Comparison of ENCODE assay signal across 13 cellular contexts in the genomic region with DNA sequence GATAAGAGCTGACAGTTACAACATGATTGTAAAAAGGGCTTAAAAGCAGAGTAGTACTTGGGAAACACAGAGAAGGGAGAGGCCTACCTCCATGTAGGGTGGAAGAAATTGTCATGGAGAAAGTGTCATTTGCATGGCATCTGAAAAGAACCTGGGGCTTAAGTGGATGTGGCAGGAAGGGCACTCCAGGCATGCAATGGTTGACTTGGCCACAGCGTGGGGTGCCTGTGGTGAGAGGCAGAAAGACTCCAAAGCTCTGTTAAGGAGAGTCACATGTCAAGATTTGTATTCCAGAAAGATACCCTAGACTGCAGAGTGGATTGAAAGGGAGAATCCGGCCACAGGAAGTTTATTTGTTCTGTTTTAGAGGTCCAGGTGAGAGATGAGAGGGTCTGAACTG. TPM values are rescaled to one million over a fixed set of nuclear protein-coding genes. Genes with fewer than 3 reads are reported as not detected.
A peak's percentile ranks its signal among the peaks of the same experiment; 100 is the strongest.
DNase-seq lines count a peak whose midpoint lies in the region; ATAC-seq and TF ChIP-seq lines count a peak whose summit lies in the region.
"Had no signal": no experiment of that assay in that cellular context is flagged by ENCODE, and none has a peak within 500 bp of the region (broad histone marks: within the 10 kb centered on the region; RNA-seq: fewer than 3 reads in every experiment).

No MANE protein-coding gene starts in this region.

- H3K4me2 ChIP-seq in Karpas-422 (ENCODE audit: low read depth, low read length, poor library complexity, severe bottlenecking), result peak overlapping the region; percentile 89
- H3K4me2 ChIP-seq in mammary epithelial cell (ENCODE audit: insufficient read depth, low read depth, low read length), result peak overlapping the region; percentile 4

- dilution Hi-C loops in mammary epithelial cell (cut with HindIII; ENCODE audit: low sequenced_read_pairs), result no loop called here

- intact Hi-C loops in mammary epithelial cell (cut with micrococcal nuclease) (no loop called here), lower lobe of right lung (cut with DNase I) (no loop called here)

- ATAC-seq in lower lobe of right lung (no peak), esophagus mucosa (no peak)
- ATAC-seq in activated T-cell treated with anti-CD3 and anti-CD28 coated beads, Interleukin-2, amount 50 U/mL, for 72 hours (replicated peaks in 1 of 2), result no peak
- ATAC-seq: left cardiac atrium had no signal

- peaks cover 24% of the 10 kb centered on the region for H3K36me3 ChIP-seq in Karpas-422 (ENCODE audit: insufficient read depth, low read length)
- no peaks in the 10 kb centered on the region for H3K36me3 ChIP-seq in mammary epithelial cell (ENCODE audit: insufficient read depth, low read length)
- no peaks in the 10 kb centered on the region for H3K36me3 ChIP-seq in lower lobe of right lung
- H3K36me3 ChIP-seq in BE2C, result no peaks in the 10 kb centered on the region
- H3K36me3 ChIP-seq: ovary had no signal

- H3K9me3 ChIP-seq in Karpas-422 (ENCODE audit: low read length), result no peaks in the 10 kb centered on the region
- no peaks in the 10 kb centered on the region for H3K9me3 ChIP-seq in mammary epithelial cell (replicated peaks; ENCODE audit: insufficient read depth, low read length)
- H3K9me3 ChIP-seq in lower lobe of right lung, result no peaks in the 10 kb centered on the region
- H3K9me3 ChIP-seq in BE2C, result no peaks in the 10 kb centered on the region
- H3K9me3 ChIP-seq: ovary had no signal

- H3K36me3 Mint-ChIP-seq in activated T-cell treated with anti-CD3 and anti-CD28 coated beads, Interleukin-2, amount 50 U/mL, for 72 hours (ENCODE audit: insufficient read depth in 2 of 2), result peaks cover 2 to 4% of the 10 kb centered on the region in 2 donors
- H3K36me3 Mint-ChIP-seq: CD4-positive, CD25-positive, alpha-beta regulatory T cell had no signal

- H3K4me3 Mint-ChIP-seq in activated T-cell treated with anti-CD3 and anti-CD28 coated beads, Interleukin-2, amount 50 U/mL, for 72 hours, result no peak overlapping the region

- TF ChIP-seq CTCF in mammary epithelial cell (conservative IDR thresholded peaks at IDR 0.05 in 1 of 2, IDR thresholded peaks at IDR 0.05 in 1 of 2; ENCODE audit: extremely low read depth in 1 of 2, insufficient read depth in 1 of 2, low read depth in 1 of 2, low read length in 2 of 2) (no peak), lower lobe of right lung (IDR thresholded peaks at IDR 0.05) (no peak), BE2C (IDR thresholded peaks at IDR 0.05; ENCODE audit: low read depth, low read length) (no peak)

- H3K27ac ChIP-seq in Karpas-422 (ENCODE audit: low read length), result no peak overlapping the region
- no peak overlapping the region for H3K27ac ChIP-seq in mammary epithelial cell (ENCODE audit: insufficient read depth, low read depth, low read length)
- no peak overlapping the region for H3K27ac ChIP-seq in lower lobe of right lung
- H3K27ac ChIP-seq: ovary had no signal

- no peaks in the 10 kb centered on the region for H3K27me3 Mint-ChIP-seq in activated T-cell treated with anti-CD3 and anti-CD28 coated beads, Interleukin-2, amount 50 U/mL, for 72 hours (ENCODE audit: low read depth)
- H3K27me3 Mint-ChIP-seq: CD4-positive, CD25-positive, alpha-beta regulatory T cell had no signal

- 0% methylated on average over 1 of the region's 2 CpGs for WGBS in mammary epithelial cell (ENCODE audit: low coverage, missing lambda C conversion rate)

- H3K4me1 ChIP-seq in Karpas-422 (ENCODE audit: low read length) (peaks cover 37% of the 10 kb centered on the region), mammary epithelial cell (ENCODE audit: insufficient read depth, low read length) (peaks cover 4% of the 10 kb centered on the region), lower lobe of right lung (peaks cover 23% of the 10 kb centered on the region), BE2C (no peaks in the 10 kb centered on the region)

- no peaks in the 10 kb centered on the region for H3K9me3 Mint-ChIP-seq in activated T-cell treated with anti-CD3 and anti-CD28 coated beads, Interleukin-2, amount 50 U/mL, for 72 hours
- H3K9me3 Mint-ChIP-seq: CD4-positive, CD25-positive, alpha-beta regulatory T cell had no signal

- H4K20me1 ChIP-seq in Karpas-422 (ENCODE audit: insufficient read depth, low read depth, low read length), result no peaks in the 10 kb centered on the region
- no peaks in the 10 kb centered on the region for H4K20me1 ChIP-seq in mammary epithelial cell (ENCODE audit: insufficient read depth, low read length)

- H3K27me3 ChIP-seq in Karpas-422 (ENCODE audit: low read length) (no peaks in the 10 kb centered on the region), mammary epithelial cell (ENCODE audit: insufficient read depth, low read length) (no peaks in the 10 kb centered on the region), lower lobe of right lung (ENCODE audit: low read depth) (no peaks in the 10 kb centered on the region), BE2C (no peaks in the 10 kb centered on the region)
- H3K27me3 ChIP-seq: ovary had no signal

- no peak overlapping the region for H2AFZ ChIP-seq in Karpas-422 (ENCODE audit: low read length)
- peak overlapping the region; percentile 41 for H2AFZ ChIP-seq in mammary epithelial cell (ENCODE audit: low read depth, low read length)

- H3K27ac Mint-ChIP-seq in activated T-cell treated with anti-CD3 and anti-CD28 coated beads, Interleukin-2, amount 50 U/mL, for 72 hours, result no peak overlapping the region
- H3K27ac Mint-ChIP-seq: CD4-positive, CD25-positive, alpha-beta regulatory T cell had no signal

- no peaks in the 10 kb centered on the region for H3K9me2 ChIP-seq in Karpas-422 (replicated peaks; ENCODE audit: insufficient read depth, low read length)

- no TSS peak for BruUV-seq in mammary epithelial cell (replicated peaks; lab: Mats Ljungman, UMichigan)

- H3K79me2 ChIP-seq in Karpas-422 (ENCODE audit: low read length) (peaks cover 98% of the 10 kb centered on the region), mammary epithelial cell (ENCODE audit: insufficient read depth, low read length) (peaks cover 22% of the 10 kb centered on the region)

- CTCF ChIA-PET in mammary epithelial cell (lab: Charles Lee; ENCODE audit: low non-redundant PET), result no interaction called here

- H3K9ac ChIP-seq in Karpas-422 (ENCODE audit: low read length), result no peak overlapping the region
- no peak overlapping the region for H3K9ac ChIP-seq in mammary epithelial cell (ENCODE audit: insufficient read depth, low read length)

- DNase-seq in EH (ENCODE audit: low read depth) (peak; percentile 46), Karpas-422 (no peak), mammary epithelial cell (peak; percentile 7), lower lobe of right lung (no peak), BE2C (no peak), RKO (ENCODE audit: low spot score) (no peak)
- DNase-seq in activated T-cell treated with anti-CD3 and anti-CD28 coated beads, Interleukin-2, amount 50 U/mL, for 72 hours, result no peak
- DNase-seq: CD4-positive, CD25-positive, alpha-beta regulatory T cell; HCEC 1CT; left cardiac atrium; ovary; stimulated activated naive CD4-positive, alpha-beta T cell treated with Interleukin-2 at 50 U/mL for 16 hours had no signal

- peaks cover 39% of the 10 kb centered on the region for H3K4me1 Mint-ChIP-seq in activated T-cell treated with anti-CD3 and anti-CD28 coated beads, Interleukin-2, amount 50 U/mL, for 72 hours (ENCODE audit: low read depth)

- in situ Hi-C loops in mammary epithelial cell (cut with MboI; ENCODE audit: low sequenced_read_pairs in 2 of 2), result no loop called here

- H3K4me3 ChIP-seq in Karpas-422 (ENCODE audit: low read length) (no peak overlapping the region; the same call in 1 of the 2 replicates), mammary epithelial cell (replicated peaks in 1 of 3; ENCODE audit: insufficient read depth in 1 of 3, low read depth in 2 of 3, low read length in 3 of 3) (no peak overlapping the region), lower lobe of right lung (peak overlapping the region; percentile 7), BE2C (ENCODE audit: low read depth, low read length) (no peak overlapping the region)
- H3K4me3 ChIP-seq: ovary had no signal

RNA-seq across cellular contexts. Expression of gene POLR3G, which starts 2.4 kb away (rescaled TPM):
- 32.9 and 62.5 TPM in 2 replicates for total RNA-seq in Karpas-422 (2014; rRNA removed; shearing (Covaris generic); ENCODE audit: low replicate concordance)
- total RNA-seq in mammary epithelial cell (1 to 10 TPM; 6.5 to 9.9 TPM), lower lobe of right lung (1.8 TPM), esophagus mucosa (7.7 TPM)
- 14.4 TPM for polyA plus RNA-seq in mammary epithelial cell
- 29.3 TPM for polyA minus RNA-seq in mammary epithelial cell
- polyA plus RNA-seq in BE2C (2012; ENCODE audit: insufficient read depth, insufficient read length, low read depth), result 1.8 TPM
- 1 to 10 TPM; 4.5 to 6.3 TPM for total RNA-seq in activated T-cell treated with anti-CD3 and anti-CD28 coated beads, Interleukin-2, amount 50 U/mL, for 72 hours

RNA-seq across cellular contexts. Expression of gene MBLAC2, which starts 2.5 kb away (rescaled TPM):
- 8.3 and 18.0 TPM in 2 replicates for total RNA-seq in Karpas-422 (2014; rRNA removed; shearing (Covaris generic); ENCODE audit: low replicate concordance)
- total RNA-seq in mammary epithelial cell, result 1 to 10 TPM; 7.8 to 8.0 TPM
- 2.3 TPM for polyA plus RNA-seq in mammary epithelial cell
- 1.8 TPM for polyA minus RNA-seq in mammary epithelial cell
- 5.9 TPM for total RNA-seq in lower lobe of right lung
- polyA plus RNA-seq in BE2C (2012; ENCODE audit: insufficient read depth, insufficient read length, low read depth), result 8.4 TPM
- 4.0 TPM for total RNA-seq in esophagus mucosa
- total RNA-seq in activated T-cell treated with anti-CD3 and anti-CD28 coated beads, Interleukin-2, amount 50 U/mL, for 72 hours, result 1 to 10 TPM; 5.4 to 6.0 TPM

RNA-seq across cellular contexts. Expression of gene LYSMD3, which starts 52.3 kb away (rescaled TPM):
- total RNA-seq in Karpas-422 (2014; rRNA removed; shearing (Covaris generic); ENCODE audit: low replicate concordance), result 5.2 and 18.5 TPM in 2 replicates
- 10 to 100 TPM; 16.8 to 18.7 TPM for total RNA-seq in mammary epithelial cell
- 8.1 TPM for polyA plus RNA-seq in mammary epithelial cell
- polyA minus RNA-seq in mammary epithelial cell, result 1.3 TPM
- 21.6 TPM for total RNA-seq in lower lobe of right lung
- 8.8 TPM for polyA plus RNA-seq in BE2C (2012; ENCODE audit: insufficient read depth, insufficient read length, low read depth)
- 7.3 TPM for total RNA-seq in esophagus mucosa
- total RNA-seq in activated T-cell treated with anti-CD3 and anti-CD28 coated beads, Interleukin-2, amount 50 U/mL, for 72 hours, result 10 to 100 TPM; 16.0 to 17.1 TPM

Comparison
In these comparisons a context has a peak if more than half of its experiments do, and no peak if none do; other contexts are left out.
1. DNase-seq: peak in EH (single experiment) and mammary epithelial cell (single experiment); none in Karpas-422 (single experiment), lower lobe of right lung (single experiment), BE2C (single experiment), activated T-cell treated with anti-CD3 and anti-CD28 coated beads, Interleukin-2, amount 50 U/mL, for 72 hours (0 of 2) and RKO (single experiment).